ENCODE assay signal across 9 cellular contexts in genomic region chr19:46324277-46324676, GRCh38. TPM values are rescaled to one million over a fixed set of nuclear protein-coding genes. Genes with fewer than 3 reads are reported as not detected.
"Had no signal": no experiment of that assay in that cellular context is flagged by ENCODE, and none has a peak within 500 bp of the region (broad histone marks: within the 10 kb centered on the region; RNA-seq: fewer than 3 reads in every experiment).

No MANE protein-coding gene starts in this region.

- ATAC-seq: GM23338 had no signal

- H2AFZ ChIP-seq: GM23338 had no signal

- H3K4me3 ChIP-seq: GM23338 had no signal

- H3K4me2 ChIP-seq: GM23338 had no signal

- FAIRE-seq: H1, H54, HTR-8/SVneo had no signal

- DNase-seq: H9, HCEC 1CT, IMR-90, KBM-7 had no signal

RNA-seq across cellular contexts. Expression of gene HIF3A, which starts 27.4 kb away (rescaled TPM):
- total RNA-seq: HT-29, IMR-90 had no signal
